Comparison of ENCODE assay signal across 13 cellular contexts in genomic region chr22:42188808-42189447, GRCh38. TPM values are rescaled to one million over a fixed set of nuclear protein-coding genes. Genes with fewer than 3 reads are reported as not detected.
DNase-seq lines count a peak whose midpoint lies in the region; ATAC-seq, FAIRE-seq and TF ChIP-seq lines count a peak whose summit lies in the region.
"Had no signal": no experiment of that assay in that cellular context is flagged by ENCODE, and none has a peak within 500 bp of the region (broad histone marks: within the 10 kb centered on the region; RNA-seq: fewer than 3 reads in every experiment).

No MANE protein-coding gene starts in this region.

- H3K27ac Mint-ChIP-seq in CD14-positive monocyte: peak overlapping the region in 1 of 7 donors; percentile 1

- ATAC-seq in activated T-cell treated with anti-CD3 and anti-CD28 coated beads, Interleukin-2, amount 50 U/mL, for 4 hours: peak; percentile 51 to 61

- FAIRE-seq in small intestine (lab: Jason Lieb, UNC): no peak
- FAIRE-seq: pancreas had no signal

- no peak for TF ChIP-seq CTCF in CD14-positive monocyte (IDR thresholded peaks at IDR 0.05)

- H3K36me3 Mint-ChIP-seq in activated T-cell treated with anti-CD3 and anti-CD28 coated beads, Interleukin-2, amount 50 U/mL, for 4 hours (ENCODE audit: insufficient read depth): peaks cover 10% of the 10 kb centered on the region
- H3K36me3 Mint-ChIP-seq in CD14-positive monocyte: peaks cover 8 to 25% of the 10 kb centered on the region in 2 donors

- no peak for DNase-seq in activated T-cell treated with anti-CD3 and anti-CD28 coated beads, Interleukin-2, amount 50 U/mL, for 4 hours
- DNase-seq in activated T-cell treated with anti-CD3 and anti-CD28 coated beads, Interleukin-2, amount 50 U/mL, for 1 hour: no peak
- DNase-seq in RKO (ENCODE audit: low spot score) (peak; percentile 30), epithelial cell of prostate (ENCODE audit: low read depth, low spot score) (peak; percentile 54), small intestine (peak; percentile 75), amniotic stem cell (lab: John Stamatoyannopoulos, UW) (no peak), CD14-positive monocyte (ENCODE audit: low spot score) (no peak), DMS53 (lab: John Stamatoyannopoulos, UW) (no peak)
- DNase-seq: activated CD8-positive, alpha-beta memory T cell treated with anti-CD3 and anti-CD28 coated beads, Interleukin-2, amount 50 U/mL, for 4 hours; left ventricle myocardium inferior; NCI-H1092 treated with DMSO at 0.1 percent for 48 hours; pancreas; stimulated activated CD4-positive, alpha-beta T cell treated with anti-CD3 and anti-CD28 coated beads, Interleukin-4, amount 100 ng/mL, for 24 hours had no signal

- H3K36me3 ChIP-seq in small intestine (ENCODE audit: control insufficient read depth in 2 of 2, insufficient read depth in 2 of 2, low read length in 2 of 2): no peaks in the 10 kb centered on the region
- H3K36me3 ChIP-seq: left ventricle myocardium inferior, pancreas had no signal

- no peak overlapping the region for H3K4me3 Mint-ChIP-seq in activated T-cell treated with anti-CD3 and anti-CD28 coated beads, Interleukin-2, amount 50 U/mL, for 4 hours
- H3K4me3 Mint-ChIP-seq in CD14-positive monocyte: no peak overlapping the region

- peaks cover 81% of the 10 kb centered on the region for H3K4me1 Mint-ChIP-seq in activated T-cell treated with anti-CD3 and anti-CD28 coated beads, Interleukin-2, amount 50 U/mL, for 4 hours (ENCODE audit: low read depth)
- H3K4me1 Mint-ChIP-seq in CD14-positive monocyte: peaks cover 2% of the 10 kb centered on the region

- intact Hi-C loops in CD14-positive monocyte (cut with micrococcal nuclease): no loop called here

- H3K4me3 ChIP-seq in small intestine (ENCODE audit: low read depth in 1 of 2, low read length in 2 of 2): no peak overlapping the region
- H3K4me3 ChIP-seq: left ventricle myocardium inferior, pancreas had no signal

- H3K4me1 ChIP-seq in small intestine (ENCODE audit: control insufficient read depth in 2 of 2, insufficient read depth in 1 of 2, low read depth in 1 of 2, low read length in 1 of 2): peaks cover 5 to 8% of the 10 kb centered on the region in 2 donors

- no peaks in the 10 kb centered on the region for H3K27me3 ChIP-seq in small intestine (ENCODE audit: control insufficient read depth in 2 of 2, insufficient read depth in 2 of 2, low read length in 2 of 2)
- H3K27me3 ChIP-seq: pancreas had no signal

- H3K27me3 Mint-ChIP-seq in activated T-cell treated with anti-CD3 and anti-CD28 coated beads, Interleukin-2, amount 50 U/mL, for 4 hours (ENCODE audit: low read depth): no peaks in the 10 kb centered on the region
- H3K27me3 Mint-ChIP-seq in CD14-positive monocyte (ENCODE audit: low read depth in 3 of 3): no peaks in the 10 kb centered on the region

- H3K9me3 ChIP-seq in small intestine (ENCODE audit: control insufficient read depth, low read depth): no peaks in the 10 kb centered on the region
- H3K9me3 ChIP-seq: left ventricle myocardium inferior, pancreas had no signal

- no peaks in the 10 kb centered on the region for H3K9me3 Mint-ChIP-seq in activated T-cell treated with anti-CD3 and anti-CD28 coated beads, Interleukin-2, amount 50 U/mL, for 4 hours
- H3K9me3 Mint-ChIP-seq in CD14-positive monocyte: no peaks in the 10 kb centered on the region

- WGBS in small intestine, 3 donors: 59 to 74% (median 68%) methylated on average over 4 of the region's 4 CpGs

- H3K27ac ChIP-seq in epithelial cell of prostate (peak overlapping the region; percentile 26), small intestine (ENCODE audit: low read depth in 1 of 2, low read length in 1 of 2) (peak overlapping the region; percentile 18 to 22)
- H3K27ac ChIP-seq: left ventricle myocardium inferior, pancreas had no signal

RNA-seq across cellular contexts. Expression of gene CYP2D6, which starts 58.3 kb away (rescaled TPM):
- total RNA-seq in activated T-cell treated with anti-CD3 and anti-CD28 coated beads, Interleukin-2, amount 50 U/mL, for 4 hours: 1 to 10 TPM; 1.1 to 2.3 (median 1.9) TPM
- polyA plus RNA-seq in small intestine: 100 to 1,000 TPM in 1 of 3 donors, 10 to 100 TPM in 1, 1 to 10 TPM in 1; 5.8 to 172 (median 38.1) TPM
- not detected for polyA plus RNA-seq in CD14-positive monocyte

Comparison
In these comparisons a context has a peak if more than half of its experiments do, and no peak if none do; other contexts are left out.
1. DNase-seq: peak in RKO (single experiment), epithelial cell of prostate (single experiment) and small intestine (single experiment); none in activated T-cell treated with anti-CD3 and anti-CD28 coated beads, Interleukin-2, amount 50 U/mL, for 4 hours (single experiment), activated T-cell treated with anti-CD3 and anti-CD28 coated beads, Interleukin-2, amount 50 U/mL, for 1 hour (single experiment), amniotic stem cell (single experiment), CD14-positive monocyte (single experiment) and DMS53 (single experiment).
2. RNA of gene CYP2D6, which starts 58.3 kb away (polyA plus RNA-seq): 5.8 to 172 TPM in small intestine; not detected in CD14-positive monocyte; every median in the first group is over 4 times any median in the second.